ENCODE assay signal across 8 cellular contexts in genomic region chr15:35751421-35752133, GRCh38.
DNase-seq lines count a peak whose midpoint lies in the region; ATAC-seq and TF ChIP-seq lines count a peak whose summit lies in the region.

No MANE protein-coding gene starts in this region.

- no peak overlapping the region for H3K27ac ChIP-seq in adrenal gland
- H3K27ac ChIP-seq in right cardiac atrium (ENCODE audit: low read length), result no peak overlapping the region

- ATAC-seq in GM19351 (IDR thresholded peaks at IDR 0.05; ENCODE audit: unreplicated experiment), result peak; percentile 87
- ATAC-seq in right cardiac atrium, result peak; percentile 84 to 91
- ATAC-seq in GM21619 (IDR thresholded peaks at IDR 0.05; ENCODE audit: unreplicated experiment), result no peak

- CTCF ChIA-PET in BJ (lab: Yijun Ruan, JAX), result interaction anchor here (0.5 to 4.4 kb wide), 17 partner anchors 8 to 1349 kb away, joined by 3 to 48 read pairs (median 4); no protein-coding TSS in a partner anchor

- H3K4me3 ChIP-seq in BJ (ENCODE audit: low read depth, low read length) (no peak overlapping the region), LNCaP clone FGC (ENCODE audit: low read depth, low read length) (no peak overlapping the region), adrenal gland (peak overlapping the region in 1 of 4 donors; percentile 31), right cardiac atrium (ENCODE audit: low read length) (no peak overlapping the region)

- TF ChIP-seq POLR2A in adrenal gland (IDR thresholded peaks at IDR 0.05), result no peak

- 18 to 27% (median 21%) methylated on average over 12 to 14 of the region's 14 CpGs for WGBS in adrenal gland, 4 donors
- WGBS in right cardiac atrium, result 29% methylated on average over 14 of the region's 14 CpGs

- no peaks in the 10 kb centered on the region for H3K27me3 ChIP-seq in BJ (ENCODE audit: control insufficient read depth, insufficient read depth, low read length)
- no peaks in the 10 kb centered on the region for H3K27me3 ChIP-seq in adrenal gland
- no peaks in the 10 kb centered on the region for H3K27me3 ChIP-seq in right cardiac atrium (ENCODE audit: control insufficient read depth, insufficient read depth)

- DNase-seq in BJ (ENCODE audit: low read depth) (no peak), LNCaP clone FGC (ENCODE audit: low read depth) (peak; percentile 25), RPMI7951 (ENCODE audit: low read depth) (peak; percentile 69), adrenal gland (peak; percentile 59 to 92 (median 80)), right cardiac atrium (peak; percentile 50 to 86 (median 76)), retina (peak; percentile 85)

- H3K9me3 ChIP-seq in adrenal gland (replicated peaks in 1 of 3) (no peaks in the 10 kb centered on the region), right cardiac atrium (ENCODE audit: control insufficient read depth, low read length) (no peaks in the 10 kb centered on the region)

- H3K4me1 ChIP-seq in adrenal gland (replicated peaks in 1 of 2), result peaks cover 0 to 4% of the 10 kb centered on the region in 2 donors
- peaks cover 2% of the 10 kb centered on the region for H3K4me1 ChIP-seq in right cardiac atrium (ENCODE audit: control insufficient read depth, insufficient read depth, low read length)

- intact Hi-C loops in adrenal gland (cut with DNase I), result no loop called here
- intact Hi-C loops in right cardiac atrium (cut with DNase I), result loop anchor here in 1 of 4 donors (10.0 kb wide), 1 partner anchor 227 kb away; no protein-coding TSS in a partner anchor

- peak; percentile 74 for TF ChIP-seq CTCF in BJ (IDR thresholded peaks at IDR 0.05; ENCODE audit: insufficient read depth, low read depth, low read length)
- TF ChIP-seq CTCF in LNCaP clone FGC (IDR thresholded peaks at IDR 0.05; ENCODE audit: control insufficient read depth, extremely low read depth, insufficient read depth), result peak; percentile 76
- peak; percentile 61 to 77 (median 68) for TF ChIP-seq CTCF in adrenal gland (IDR thresholded peaks at IDR 0.05)

- H3K36me3 ChIP-seq in BJ (ENCODE audit: control insufficient read depth, insufficient read depth, low read length) (no peaks in the 10 kb centered on the region), adrenal gland (replicated peaks in 1 of 2) (no peaks in the 10 kb centered on the region)

- POLR2A ChIA-PET in BJ (lab: Charles Lee), result no interaction called here
